In the genomic region with DNA sequence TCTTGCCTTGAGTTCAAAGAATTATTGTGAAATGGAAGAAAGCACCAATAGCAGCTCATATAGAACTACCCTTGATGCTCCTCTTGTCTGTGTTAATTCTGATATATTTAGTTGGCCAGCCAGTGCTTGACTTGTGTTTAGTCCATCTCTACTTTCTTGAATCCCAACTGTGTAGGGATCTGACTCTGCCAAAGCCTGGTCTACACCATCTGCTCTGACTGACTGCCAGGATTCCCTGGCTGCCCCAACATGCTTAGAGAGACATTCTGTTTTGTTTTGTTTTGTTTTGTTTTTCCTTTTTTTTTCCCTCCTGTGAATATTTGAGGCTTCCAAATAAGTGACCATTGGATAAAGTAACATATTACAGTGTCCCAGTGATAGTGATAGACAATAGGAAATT, we compare ENCODE assay signal across 20 cellular contexts.
A peak's percentile ranks its signal among the peaks of the same experiment; 100 is the strongest.
DNase-seq lines count a peak whose midpoint lies in the region; ATAC-seq lines count a peak whose summit lies in the region.
"Had no signal": no experiment of that assay in that cellular context is flagged by ENCODE, and none has a peak within 500 bp of the region (broad histone marks: within the 10 kb centered on the region; RNA-seq: fewer than 3 reads in every experiment).

No MANE protein-coding gene starts in this region.

- DNase-seq in DMS 273 (lab: John Stamatoyannopoulos, UW; ENCODE audit: unreplicated experiment): peak; percentile 69
- peak; percentile 79 for DNase-seq in NCI-H1694 treated with DMSO at 0.1 percent for 48 hours (lab: John Stamatoyannopoulos, UW)
- DNase-seq in NCI-H446 treated with DMSO at 0.1 percent for 48 hours (lab: John Stamatoyannopoulos, UW): peak; percentile 93
- DNase-seq in cerebellum (ENCODE audit: low spot score): peak; percentile 62
- no peak for DNase-seq in SJCRH30
- no peak for DNase-seq in DMS153 treated with DMSO at 0.1 percent for 48 hours (lab: John Stamatoyannopoulos, UW; ENCODE audit: unreplicated experiment)
- no peak for DNase-seq in effector memory CD4-positive, alpha-beta T cell
- DNase-seq: 8988T; BE2C; CD4-positive, CD25-positive, alpha-beta regulatory T cell; CD8-positive, alpha-beta memory T cell; COR-L47; DMS53; DND-41; EL; HCEC 1CT; IMR-90 had no signal

- H3K4me3 ChIP-seq in SJCRH30: no peak overlapping the region
- H3K4me3 ChIP-seq in effector memory CD4-positive, alpha-beta T cell (ENCODE audit: insufficient read depth, low read depth, low read length, poor library complexity, severe bottlenecking): no peak overlapping the region
- H3K4me3 ChIP-seq: GM23338, K562 had no signal

- H3K9me3 ChIP-seq in SJCRH30 (replicated peaks): no peaks in the 10 kb centered on the region; the same call in 1 of the 2 replicates
- no peaks in the 10 kb centered on the region for H3K9me3 ChIP-seq in effector memory CD4-positive, alpha-beta T cell (ENCODE audit: control insufficient read depth, low read length)
- H3K9me3 ChIP-seq: BE2C had no signal

- ATAC-seq in GM18868 (IDR thresholded peaks at IDR 0.05; ENCODE audit: unreplicated experiment): no peak
- ATAC-seq: GM23338, K562 had no signal

- H3K36me3 ChIP-seq in SJCRH30: no peaks in the 10 kb centered on the region
- H3K36me3 ChIP-seq in effector memory CD4-positive, alpha-beta T cell (ENCODE audit: control insufficient read depth, insufficient read depth, low read length): no peaks in the 10 kb centered on the region
- H3K36me3 ChIP-seq: BE2C had no signal

- no peaks in the 10 kb centered on the region for H3K27me3 ChIP-seq in SJCRH30
- no peaks in the 10 kb centered on the region for H3K27me3 ChIP-seq in effector memory CD4-positive, alpha-beta T cell (replicated peaks; ENCODE audit: control insufficient read depth, insufficient read depth, low read length, poor library complexity, severe bottlenecking)
- H3K27me3 ChIP-seq: BE2C had no signal

- no peak overlapping the region for H3K27ac ChIP-seq in SJCRH30
- no peak overlapping the region for H3K27ac ChIP-seq in effector memory CD4-positive, alpha-beta T cell (ENCODE audit: insufficient read depth, low read length, poor library complexity, severe bottlenecking)

- H3K4me1 ChIP-seq in SJCRH30: no peaks in the 10 kb centered on the region
- H3K4me1 ChIP-seq in effector memory CD4-positive, alpha-beta T cell (ENCODE audit: control insufficient read depth, insufficient read depth, low read length, poor library complexity, severe bottlenecking): no peaks in the 10 kb centered on the region
- H3K4me1 ChIP-seq: BE2C had no signal

Comparison
In these comparisons a context has a peak if more than half of its experiments do, and no peak if none do; other contexts are left out.
1. DNase-seq: peak in DMS 273 (single experiment), NCI-H1694 treated with DMSO at 0.1 percent for 48 hours (single experiment), NCI-H446 treated with DMSO at 0.1 percent for 48 hours (single experiment) and cerebellum (single experiment); none in SJCRH30 (0 of 2), DMS153 treated with DMSO at 0.1 percent for 48 hours (single experiment) and effector memory CD4-positive, alpha-beta T cell (0 of 3).